Comparison of ENCODE assay signal across 23 cellular contexts in the genomic region with DNA sequence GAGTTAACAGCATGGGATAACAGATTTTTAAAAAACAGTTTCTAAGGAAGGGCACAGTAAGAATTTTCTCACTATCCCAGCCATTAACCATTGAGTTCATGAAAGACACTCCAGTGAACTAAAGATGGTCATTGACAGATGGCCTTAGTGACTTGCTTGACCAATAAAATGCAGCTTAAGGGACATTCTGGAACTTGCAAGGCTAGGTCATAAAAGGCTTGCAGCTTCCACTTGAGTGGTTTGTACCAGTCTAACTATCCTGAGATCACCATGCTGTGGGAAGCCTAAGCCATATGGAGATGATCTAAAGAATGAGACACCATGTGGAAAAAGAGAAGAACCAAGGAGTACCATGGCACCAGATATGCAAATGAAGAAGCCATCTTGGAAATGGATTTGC. TPM values are rescaled to one million over a fixed set of nuclear protein-coding genes. Genes with fewer than 3 reads are reported as not detected.
DNase-seq lines count a peak whose midpoint lies in the region; TF ChIP-seq lines count a peak whose summit lies in the region.
"Had no signal": no experiment of that assay in that cellular context is flagged by ENCODE, and none has a peak within 500 bp of the region (broad histone marks: within the 10 kb centered on the region; RNA-seq: fewer than 3 reads in every experiment).

No MANE protein-coding gene starts in this region.

- peaks cover 3% of the 10 kb centered on the region; the same call in 1 of the 2 replicates for H3K4me1 ChIP-seq in HEK293 (ENCODE audit: control insufficient read depth, insufficient read depth, low read length)
- H3K4me1 ChIP-seq in OCI-LY7 (ENCODE audit: insufficient read depth, low read length, poor library complexity, severe bottlenecking), result peaks cover 24% of the 10 kb centered on the region
- H3K4me1 ChIP-seq: BE2C, BLaER1 had no signal

- H3K27ac ChIP-seq in HEK293 (ENCODE audit: extremely low read depth, low read depth, low read length) (no peak overlapping the region), OCI-LY7 (ENCODE audit: low read depth, low read length, poor library complexity, severe bottlenecking) (no peak overlapping the region), WERI-Rb-1 (no peak overlapping the region)
- H3K27ac ChIP-seq: BLaER1 had no signal

- no TSS peak for BruUV-seq in OCI-LY7 (replicated peaks; lab: Mats Ljungman, UMichigan)

- H3K36me3 ChIP-seq in HEK293 (ENCODE audit: control insufficient read depth in 2 of 2, insufficient read depth in 1 of 2, low read length in 2 of 2), result no peaks in the 10 kb centered on the region
- no peaks in the 10 kb centered on the region for H3K36me3 ChIP-seq in OCI-LY7 (ENCODE audit: insufficient read depth, low read length)
- no peaks in the 10 kb centered on the region for H3K36me3 ChIP-seq in WERI-Rb-1
- H3K36me3 ChIP-seq: BE2C, BLaER1 had no signal

- no peaks in the 10 kb centered on the region for H3K9me3 ChIP-seq in HEK293 (ENCODE audit: control insufficient read depth, insufficient read depth, low read depth, low read length)
- no peaks in the 10 kb centered on the region for H3K9me3 ChIP-seq in OCI-LY7 (ENCODE audit: low read length)
- no peaks in the 10 kb centered on the region for H3K9me3 ChIP-seq in WERI-Rb-1 (ENCODE audit: severe bottlenecking)
- H3K9me3 ChIP-seq: BE2C, BLaER1 had no signal

- H3K27me3 ChIP-seq in WERI-Rb-1 (ENCODE audit: insufficient read depth, low read depth, severe bottlenecking), result no peaks in the 10 kb centered on the region
- H3K27me3 ChIP-seq: BE2C, BLaER1 had no signal

- no peak overlapping the region for H3K4me3 ChIP-seq in HEK293 (ENCODE audit: low read depth, low read length)
- H3K4me3 ChIP-seq in OCI-LY7 (ENCODE audit: low read depth, low read length, poor library complexity, severe bottlenecking), result no peak overlapping the region
- H3K4me3 ChIP-seq in WERI-Rb-1 (ENCODE audit: low read depth, low read length), result no peak overlapping the region
- H3K4me3 ChIP-seq: BLaER1, GM12878 had no signal

- no peak overlapping the region for H3K4me2 ChIP-seq in OCI-LY7 (ENCODE audit: low read length)
- H3K4me2 ChIP-seq: BLaER1 had no signal

- CTCF ChIA-PET in HEK293 (lab: Yijun Ruan, JAX), result interaction anchor here (1.5 kb wide), 1 partner anchor 18 kb away, joined by 5 read pairs; no protein-coding TSS in a partner anchor
- CTCF ChIA-PET in OCI-LY7 (lab: Charles Lee; ENCODE audit: unreplicated experiment), result no interaction called here

- DNase-seq in NCI-H2171 treated with DMSO at 0.1 percent for 48 hours (lab: John Stamatoyannopoulos, UW) (peak; percentile 17), NCI-H2171 (lab: John Stamatoyannopoulos, UW) (no peak), OCI-LY7 (ENCODE audit: low spot score) (no peak), WERI-Rb-1 (no peak)
- DNase-seq: 8988T; ACHN; BE2C; C1 segment of cervical spinal cord; CD4-positive, alpha-beta memory T cell; CD4-positive, CD25-positive, alpha-beta regulatory T cell; CD8-positive, alpha-beta memory T cell; COR-L47; DMS153; DMS53; DMS79; DND-41; EL; GDM1 had no signal

- no peak overlapping the region for H2AFZ ChIP-seq in OCI-LY7 (ENCODE audit: low read length)

- H3K79me2 ChIP-seq in OCI-LY7 (ENCODE audit: insufficient read depth, low read depth, low read length), result no peaks in the 10 kb centered on the region

- TF ChIP-seq CTCF in HEK293 (tag by site-specific recombination; IDR thresholded peaks at IDR 0.05), result no peak
- TF ChIP-seq CTCF in OCI-LY7 (conservative IDR thresholded peaks at IDR 0.05; ENCODE audit: low read length), result no peak
- TF ChIP-seq CTCF in WERI-Rb-1 (IDR thresholded peaks at IDR 0.05; ENCODE audit: low read depth, low read length), result no peak

- intact Hi-C loops in OCI-LY7 (cut with micrococcal nuclease; ENCODE audit: unreplicated experiment), result no loop called here

- POLR2A ChIA-PET in HEK293 (lab: Yijun Ruan, JAX) (interaction anchor here (1.2 kb wide), 1 partner anchor 143 kb away, joined by 3 read pairs; the partner anchor contains the start of gene PRDX1), OCI-LY7 (lab: Charles Lee) (interaction anchor here (0.6 kb wide), 1 partner anchor 391 kb away, joined by 4 read pairs; no protein-coding TSS in a partner anchor)

- H4K20me1 ChIP-seq in OCI-LY7 (ENCODE audit: insufficient read depth, low read length), result no peaks in the 10 kb centered on the region
- H4K20me1 ChIP-seq: BLaER1 had no signal

- H3K9me2 ChIP-seq in OCI-LY7 (ENCODE audit: insufficient read depth, low read length), result no peaks in the 10 kb centered on the region

TF ChIP-seq in HEK293, 187 proteins besides CTCF, POLR2A, EP300 and RAD21:
- no peak for TF ChIP-seq ZNF677 (tag by site-specific recombination; IDR thresholded peaks at IDR 0.05)
- TF ChIP-seq ZNF350 (tag by site-specific recombination; IDR thresholded peaks at IDR 0.05), result peak; percentile 92
- no peak for TF ChIP-seq MEIS1 (CRISPR knock-in tag; IDR thresholded peaks at IDR 0.05; ENCODE audit: borderline replicate concordance)
- no peak for TF ChIP-seq ZNF280D (tag by site-specific recombination; IDR thresholded peaks at IDR 0.05)
- TF ChIP-seq ZNF155 (tag by site-specific recombination; IDR thresholded peaks at IDR 0.05), result no peak

RNA-seq across cellular contexts. Expression of gene MUTYH, which starts 37.9 kb away (rescaled TPM):
- 46.6 and 52.6 TPM in 2 replicates for total RNA-seq in OCI-LY7 (2014; rRNA removed; shearing (Covaris generic))
- 69.7 and 70.1 TPM in 2 replicates for total RNA-seq in OCI-LY7 (2022)

RNA-seq across cellular contexts. Expression of gene TOE1, which starts 38.2 kb away (rescaled TPM):
- total RNA-seq in OCI-LY7 (2014; rRNA removed; shearing (Covaris generic)), result 23.7 and 30.2 TPM in 2 replicates
- 22.1 and 24.4 TPM in 2 replicates for total RNA-seq in OCI-LY7 (2022)

RNA-seq across cellular contexts. Expression of gene HPDL, which starts 51.5 kb away (rescaled TPM):
- total RNA-seq in OCI-LY7 (2014; rRNA removed; shearing (Covaris generic)), result 25.2 and 27.1 TPM in 2 replicates
- total RNA-seq in OCI-LY7 (2022), result 21.9 and 25.8 TPM in 2 replicates
- total RNA-seq: CD4-positive, CD25-positive, alpha-beta regulatory T cell; Daoy; G401 had no signal
